Comparison of ENCODE assay signal across 1 cellular context in genomic region chr14:65211341-65211987, GRCh38.
A peak's percentile ranks its signal among the peaks of the same experiment; 100 is the strongest.
TF ChIP-seq lines count a peak whose summit lies in the region.

No MANE protein-coding gene starts in this region.

TF ChIP-seq in IMR-90, 13 proteins besides CTCF, POLR2A, EP300 and RAD21:
- TF ChIP-seq CEBPB (IDR thresholded peaks at IDR 0.05; ENCODE audit: low read depth, low read length) (peak; percentile 88), USF2 (IDR thresholded peaks at IDR 0.05; ENCODE audit: low read depth, low read length) (no peak), SMC3 (IDR thresholded peaks at IDR 0.05; ENCODE audit: low read depth, low read length) (no peak), CHD1 (IDR thresholded peaks at IDR 0.05; ENCODE audit: low read depth, low read length) (no peak), FOS (IDR thresholded peaks at IDR 0.05; ENCODE audit: low read depth, low read length) (peak; percentile 58; the same call in 1 of the 2 replicates), MAFK (IDR thresholded peaks at IDR 0.05; ENCODE audit: low read depth, low read length) (no peak), RFX5 (IDR thresholded peaks at IDR 0.05; ENCODE audit: low read depth, low read length) (no peak), MAZ (IDR thresholded peaks at IDR 0.05; ENCODE audit: borderline replicate concordance, low read depth, low read length) (no peak), ELK1 (IDR thresholded peaks at IDR 0.05; ENCODE audit: borderline replicate concordance, low read depth, low read length) (no peak), BHLHE40 (IDR thresholded peaks at IDR 0.05; ENCODE audit: low read depth, low read length) (no peak)
